1 cellular context compared by ENCODE assay signal in the genomic region with DNA sequence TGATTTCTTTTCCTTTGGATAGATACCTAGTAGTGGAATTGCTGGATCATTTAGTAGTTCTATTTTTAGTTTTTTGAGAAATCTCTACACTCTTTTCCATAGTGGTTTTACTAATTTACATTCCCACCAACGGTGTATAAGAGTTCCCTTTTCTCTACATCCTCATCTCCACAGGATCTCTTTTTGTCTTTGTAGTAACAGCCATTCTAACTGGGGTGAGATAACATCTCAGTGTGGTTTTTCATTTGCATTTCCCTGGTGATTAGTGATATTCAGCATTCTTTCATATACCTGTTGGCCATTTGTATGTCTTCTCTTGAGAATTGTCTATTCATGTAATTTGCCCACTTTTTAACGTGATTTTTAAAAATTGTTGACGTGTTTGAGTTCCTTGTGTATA.
TF ChIP-seq lines count a peak whose summit lies in the region.

No MANE protein-coding gene starts in this region.

TF ChIP-seq in H1, 55 proteins besides CTCF, POLR2A, EP300 and RAD21 (continued from another document):
- no peak for TF ChIP-seq CHD1 (IDR thresholded peaks at IDR 0.05; ENCODE audit: low read depth, low read length)
- TF ChIP-seq CREB1 (IDR thresholded peaks at IDR 0.05) = no peak
- no peak for TF ChIP-seq TEAD4 (IDR thresholded peaks at IDR 0.05; ENCODE audit: low read depth, low read length)
- no peak for TF ChIP-seq RNF2 (IDR thresholded peaks at IDR 0.05; ENCODE audit: borderline replicate concordance, low read depth, low read length, missing control alignments, poor library complexity, severe bottlenecking)
- TF ChIP-seq SAP30 (IDR thresholded peaks at IDR 0.05; ENCODE audit: insufficient read depth, insufficient replicate concordance, low read length) = no peak
- TF ChIP-seq, protein P1, sequence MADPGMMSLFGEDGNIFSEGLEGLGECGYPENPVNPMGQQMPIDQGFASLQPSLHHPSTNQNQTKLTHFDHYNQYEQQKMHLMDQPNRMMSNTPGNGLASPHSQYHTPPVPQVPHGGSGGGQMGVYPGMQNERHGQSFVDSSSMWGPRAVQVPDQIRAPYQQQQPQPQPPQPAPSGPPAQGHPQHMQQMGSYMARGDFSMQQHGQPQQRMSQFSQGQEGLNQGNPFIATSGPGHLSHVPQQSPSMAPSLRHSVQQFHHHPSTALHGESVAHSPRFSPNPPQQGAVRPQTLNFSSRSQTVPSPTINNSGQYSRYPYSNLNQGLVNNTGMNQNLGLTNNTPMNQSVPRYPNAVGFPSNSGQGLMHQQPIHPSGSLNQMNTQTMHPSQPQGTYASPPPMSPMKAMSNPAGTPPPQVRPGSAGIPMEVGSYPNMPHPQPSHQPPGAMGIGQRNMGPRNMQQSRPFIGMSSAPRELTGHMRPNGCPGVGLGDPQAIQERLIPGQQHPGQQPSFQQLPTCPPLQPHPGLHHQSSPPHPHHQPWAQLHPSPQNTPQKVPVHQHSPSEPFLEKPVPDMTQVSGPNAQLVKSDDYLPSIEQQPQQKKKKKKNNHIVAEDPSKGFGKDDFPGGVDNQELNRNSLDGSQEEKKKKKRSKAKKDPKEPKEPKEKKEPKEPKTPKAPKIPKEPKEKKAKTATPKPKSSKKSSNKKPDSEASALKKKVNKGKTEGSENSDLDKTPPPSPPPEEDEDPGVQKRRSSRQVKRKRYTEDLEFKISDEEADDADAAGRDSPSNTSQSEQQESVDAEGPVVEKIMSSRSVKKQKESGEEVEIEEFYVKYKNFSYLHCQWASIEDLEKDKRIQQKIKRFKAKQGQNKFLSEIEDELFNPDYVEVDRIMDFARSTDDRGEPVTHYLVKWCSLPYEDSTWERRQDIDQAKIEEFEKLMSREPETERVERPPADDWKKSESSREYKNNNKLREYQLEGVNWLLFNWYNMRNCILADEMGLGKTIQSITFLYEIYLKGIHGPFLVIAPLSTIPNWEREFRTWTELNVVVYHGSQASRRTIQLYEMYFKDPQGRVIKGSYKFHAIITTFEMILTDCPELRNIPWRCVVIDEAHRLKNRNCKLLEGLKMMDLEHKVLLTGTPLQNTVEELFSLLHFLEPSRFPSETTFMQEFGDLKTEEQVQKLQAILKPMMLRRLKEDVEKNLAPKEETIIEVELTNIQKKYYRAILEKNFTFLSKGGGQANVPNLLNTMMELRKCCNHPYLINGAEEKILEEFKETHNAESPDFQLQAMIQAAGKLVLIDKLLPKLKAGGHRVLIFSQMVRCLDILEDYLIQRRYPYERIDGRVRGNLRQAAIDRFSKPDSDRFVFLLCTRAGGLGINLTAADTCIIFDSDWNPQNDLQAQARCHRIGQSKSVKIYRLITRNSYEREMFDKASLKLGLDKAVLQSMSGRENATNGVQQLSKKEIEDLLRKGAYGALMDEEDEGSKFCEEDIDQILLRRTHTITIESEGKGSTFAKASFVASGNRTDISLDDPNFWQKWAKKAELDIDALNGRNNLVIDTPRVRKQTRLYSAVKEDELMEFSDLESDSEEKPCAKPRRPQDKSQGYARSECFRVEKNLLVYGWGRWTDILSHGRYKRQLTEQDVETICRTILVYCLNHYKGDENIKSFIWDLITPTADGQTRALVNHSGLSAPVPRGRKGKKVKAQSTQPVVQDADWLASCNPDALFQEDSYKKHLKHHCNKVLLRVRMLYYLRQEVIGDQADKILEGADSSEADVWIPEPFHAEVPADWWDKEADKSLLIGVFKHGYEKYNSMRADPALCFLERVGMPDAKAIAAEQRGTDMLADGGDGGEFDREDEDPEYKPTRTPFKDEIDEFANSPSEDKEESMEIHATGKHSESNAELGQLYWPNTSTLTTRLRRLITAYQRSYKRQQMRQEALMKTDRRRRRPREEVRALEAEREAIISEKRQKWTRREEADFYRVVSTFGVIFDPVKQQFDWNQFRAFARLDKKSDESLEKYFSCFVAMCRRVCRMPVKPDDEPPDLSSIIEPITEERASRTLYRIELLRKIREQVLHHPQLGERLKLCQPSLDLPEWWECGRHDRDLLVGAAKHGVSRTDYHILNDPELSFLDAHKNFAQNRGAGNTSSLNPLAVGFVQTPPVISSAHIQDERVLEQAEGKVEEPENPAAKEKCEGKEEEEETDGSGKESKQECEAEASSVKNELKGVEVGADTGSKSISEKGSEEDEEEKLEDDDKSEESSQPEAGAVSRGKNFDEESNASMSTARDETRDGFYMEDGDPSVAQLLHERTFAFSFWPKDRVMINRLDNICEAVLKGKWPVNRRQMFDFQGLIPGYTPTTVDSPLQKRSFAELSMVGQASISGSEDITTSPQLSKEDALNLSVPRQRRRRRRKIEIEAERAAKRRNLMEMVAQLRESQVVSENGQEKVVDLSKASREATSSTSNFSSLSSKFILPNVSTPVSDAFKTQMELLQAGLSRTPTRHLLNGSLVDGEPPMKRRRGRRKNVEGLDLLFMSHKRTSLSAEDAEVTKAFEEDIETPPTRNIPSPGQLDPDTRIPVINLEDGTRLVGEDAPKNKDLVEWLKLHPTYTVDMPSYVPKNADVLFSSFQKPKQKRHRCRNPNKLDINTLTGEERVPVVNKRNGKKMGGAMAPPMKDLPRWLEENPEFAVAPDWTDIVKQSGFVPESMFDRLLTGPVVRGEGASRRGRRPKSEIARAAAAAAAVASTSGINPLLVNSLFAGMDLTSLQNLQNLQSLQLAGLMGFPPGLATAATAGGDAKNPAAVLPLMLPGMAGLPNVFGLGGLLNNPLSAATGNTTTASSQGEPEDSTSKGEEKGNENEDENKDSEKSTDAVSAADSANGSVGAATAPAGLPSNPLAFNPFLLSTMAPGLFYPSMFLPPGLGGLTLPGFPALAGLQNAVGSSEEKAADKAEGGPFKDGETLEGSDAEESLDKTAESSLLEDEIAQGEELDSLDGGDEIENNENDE (IDR thresholded peaks at IDR 0.05; ENCODE audit: insufficient replicate concordance, low read length) = no peak
- TF ChIP-seq E2F6 (IDR thresholded peaks at IDR 0.05) = no peak
- no peak for TF ChIP-seq SIN3A (conservative IDR thresholded peaks at IDR 0.05 in 1 of 2, IDR thresholded peaks at IDR 0.05 in 1 of 2; ENCODE audit: low read depth in 1 of 2, low read length in 2 of 2)
- no peak for TF ChIP-seq JUN (IDR thresholded peaks at IDR 0.05; ENCODE audit: low read depth, low read length)
- TF ChIP-seq KDM1A (IDR thresholded peaks at IDR 0.05; ENCODE audit: borderline replicate concordance, low read length) = no peak
- no peak for TF ChIP-seq ZNF274 (IDR thresholded peaks at IDR 0.05; ENCODE audit: borderline replicate concordance, extremely low read depth, low read length)
- TF ChIP-seq RXRA (IDR thresholded peaks at IDR 0.05; ENCODE audit: insufficient read depth, low read depth, low read length) = no peak
- TF ChIP-seq GABPA (IDR thresholded peaks at IDR 0.05; ENCODE audit: borderline replicate concordance, insufficient read depth, low read length) = no peak
- no peak for TF ChIP-seq JUND (IDR thresholded peaks at IDR 0.05; ENCODE audit: low read length)
